1 cellular context compared by ENCODE assay signal in genomic region chr3:114879059-114880031, GRCh38.
A peak's percentile ranks its signal among the peaks of the same experiment; 100 is the strongest.
TF ChIP-seq lines count a peak whose summit lies in the region.

No MANE protein-coding gene starts in this region.

TF ChIP-seq in GM12878, 131 proteins besides CTCF, POLR2A, EP300 and RAD21 (continued from another document):
- TF ChIP-seq, protein P1, sequence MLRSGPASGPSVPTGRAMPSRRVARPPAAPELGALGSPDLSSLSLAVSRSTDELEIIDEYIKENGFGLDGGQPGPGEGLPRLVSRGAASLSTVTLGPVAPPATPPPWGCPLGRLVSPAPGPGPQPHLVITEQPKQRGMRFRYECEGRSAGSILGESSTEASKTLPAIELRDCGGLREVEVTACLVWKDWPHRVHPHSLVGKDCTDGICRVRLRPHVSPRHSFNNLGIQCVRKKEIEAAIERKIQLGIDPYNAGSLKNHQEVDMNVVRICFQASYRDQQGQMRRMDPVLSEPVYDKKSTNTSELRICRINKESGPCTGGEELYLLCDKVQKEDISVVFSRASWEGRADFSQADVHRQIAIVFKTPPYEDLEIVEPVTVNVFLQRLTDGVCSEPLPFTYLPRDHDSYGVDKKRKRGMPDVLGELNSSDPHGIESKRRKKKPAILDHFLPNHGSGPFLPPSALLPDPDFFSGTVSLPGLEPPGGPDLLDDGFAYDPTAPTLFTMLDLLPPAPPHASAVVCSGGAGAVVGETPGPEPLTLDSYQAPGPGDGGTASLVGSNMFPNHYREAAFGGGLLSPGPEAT (IDR thresholded peaks at IDR 0.05; ENCODE audit: low read depth) = peak; percentile 28; the same call in 1 of the 2 replicates
- no peak for TF ChIP-seq NRF1 (conservative IDR thresholded peaks at IDR 0.05; ENCODE audit: low read depth, low read length)
- peak; percentile 83 for TF ChIP-seq MTA2 (IDR thresholded peaks at IDR 0.05; ENCODE audit: low read depth)
- TF ChIP-seq IRF4 (IDR thresholded peaks at IDR 0.05; ENCODE audit: low read depth, low read length) = peak; percentile 95
- TF ChIP-seq SUZ12 (IDR thresholded peaks at IDR 0.05; ENCODE audit: unreplicated experiment) = no peak
- TF ChIP-seq CUX1 (IDR thresholded peaks at IDR 0.05; ENCODE audit: insufficient replicate concordance, low read depth, low read length) = no peak
- TF ChIP-seq EZH2 (IDR thresholded peaks at IDR 0.05; ENCODE audit: borderline replicate concordance, control insufficient read depth, low read depth, low read length) = no peak
- TF ChIP-seq ZSCAN29 (IDR thresholded peaks at IDR 0.05) = no peak
- no peak for TF ChIP-seq PAX8 (IDR thresholded peaks at IDR 0.05)
- TF ChIP-seq DPF2 (IDR thresholded peaks at IDR 0.05) = no peak
- TF ChIP-seq ASH2L (IDR thresholded peaks at IDR 0.05; ENCODE audit: borderline replicate concordance, low read depth) = no peak
- TF ChIP-seq BRCA1 (IDR thresholded peaks at IDR 0.05; ENCODE audit: low read depth, low read length) = no peak
- TF ChIP-seq ZNF622 (IDR thresholded peaks at IDR 0.05) = no peak
- peak; percentile 60 for TF ChIP-seq MEF2B (IDR thresholded peaks at IDR 0.05; ENCODE audit: partially characterized antibody, poor library complexity, severe bottlenecking)
- TF ChIP-seq, protein P2, sequence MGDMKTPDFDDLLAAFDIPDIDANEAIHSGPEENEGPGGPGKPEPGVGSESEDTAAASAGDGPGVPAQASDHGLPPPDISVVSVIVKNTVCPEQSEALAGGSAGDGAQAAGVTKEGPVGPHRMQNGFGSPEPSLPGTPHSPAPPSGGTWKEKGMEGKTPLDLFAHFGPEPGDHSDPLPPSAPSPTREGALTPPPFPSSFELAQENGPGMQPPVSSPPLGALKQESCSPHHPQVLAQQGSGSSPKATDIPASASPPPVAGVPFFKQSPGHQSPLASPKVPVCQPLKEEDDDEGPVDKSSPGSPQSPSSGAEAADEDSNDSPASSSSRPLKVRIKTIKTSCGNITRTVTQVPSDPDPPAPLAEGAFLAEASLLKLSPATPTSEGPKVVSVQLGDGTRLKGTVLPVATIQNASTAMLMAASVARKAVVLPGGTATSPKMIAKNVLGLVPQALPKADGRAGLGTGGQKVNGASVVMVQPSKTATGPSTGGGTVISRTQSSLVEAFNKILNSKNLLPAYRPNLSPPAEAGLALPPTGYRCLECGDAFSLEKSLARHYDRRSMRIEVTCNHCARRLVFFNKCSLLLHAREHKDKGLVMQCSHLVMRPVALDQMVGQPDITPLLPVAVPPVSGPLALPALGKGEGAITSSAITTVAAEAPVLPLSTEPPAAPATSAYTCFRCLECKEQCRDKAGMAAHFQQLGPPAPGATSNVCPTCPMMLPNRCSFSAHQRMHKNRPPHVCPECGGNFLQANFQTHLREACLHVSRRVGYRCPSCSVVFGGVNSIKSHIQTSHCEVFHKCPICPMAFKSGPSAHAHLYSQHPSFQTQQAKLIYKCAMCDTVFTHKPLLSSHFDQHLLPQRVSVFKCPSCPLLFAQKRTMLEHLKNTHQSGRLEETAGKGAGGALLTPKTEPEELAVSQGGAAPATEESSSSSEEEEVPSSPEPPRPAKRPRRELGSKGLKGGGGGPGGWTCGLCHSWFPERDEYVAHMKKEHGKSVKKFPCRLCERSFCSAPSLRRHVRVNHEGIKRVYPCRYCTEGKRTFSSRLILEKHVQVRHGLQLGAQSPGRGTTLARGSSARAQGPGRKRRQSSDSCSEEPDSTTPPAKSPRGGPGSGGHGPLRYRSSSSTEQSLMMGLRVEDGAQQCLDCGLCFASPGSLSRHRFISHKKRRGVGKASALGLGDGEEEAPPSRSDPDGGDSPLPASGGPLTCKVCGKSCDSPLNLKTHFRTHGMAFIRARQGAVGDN (IDR thresholded peaks at IDR 0.05) = no peak
- no peak for TF ChIP-seq BCLAF1 (IDR thresholded peaks at IDR 0.05)
- TF ChIP-seq SIN3A (IDR thresholded peaks at IDR 0.05; ENCODE audit: low read depth, low read length) = no peak
- TF ChIP-seq TCF12 (IDR thresholded peaks at IDR 0.05; ENCODE audit: low read depth, low read length) = no peak
- peak; percentile 72 for TF ChIP-seq PAX5 (IDR thresholded peaks at IDR 0.05; ENCODE audit: borderline replicate concordance, low read depth, low read length)
- TF ChIP-seq, protein P3, sequence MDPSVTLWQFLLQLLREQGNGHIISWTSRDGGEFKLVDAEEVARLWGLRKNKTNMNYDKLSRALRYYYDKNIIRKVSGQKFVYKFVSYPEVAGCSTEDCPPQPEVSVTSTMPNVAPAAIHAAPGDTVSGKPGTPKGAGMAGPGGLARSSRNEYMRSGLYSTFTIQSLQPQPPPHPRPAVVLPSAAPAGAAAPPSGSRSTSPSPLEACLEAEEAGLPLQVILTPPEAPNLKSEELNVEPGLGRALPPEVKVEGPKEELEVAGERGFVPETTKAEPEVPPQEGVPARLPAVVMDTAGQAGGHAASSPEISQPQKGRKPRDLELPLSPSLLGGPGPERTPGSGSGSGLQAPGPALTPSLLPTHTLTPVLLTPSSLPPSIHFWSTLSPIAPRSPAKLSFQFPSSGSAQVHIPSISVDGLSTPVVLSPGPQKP (IDR thresholded peaks at IDR 0.05; ENCODE audit: low read depth, low read length) = no peak
- TF ChIP-seq KDM1A (IDR thresholded peaks at IDR 0.05; ENCODE audit: borderline replicate concordance) = no peak
- peak; percentile 47; the same call in 1 of the 2 replicates for TF ChIP-seq JUND (IDR thresholded peaks at IDR 0.05; ENCODE audit: low read depth, low read length)
- no peak for TF ChIP-seq LARP7 (IDR thresholded peaks at IDR 0.05)
- TF ChIP-seq, protein P4, sequence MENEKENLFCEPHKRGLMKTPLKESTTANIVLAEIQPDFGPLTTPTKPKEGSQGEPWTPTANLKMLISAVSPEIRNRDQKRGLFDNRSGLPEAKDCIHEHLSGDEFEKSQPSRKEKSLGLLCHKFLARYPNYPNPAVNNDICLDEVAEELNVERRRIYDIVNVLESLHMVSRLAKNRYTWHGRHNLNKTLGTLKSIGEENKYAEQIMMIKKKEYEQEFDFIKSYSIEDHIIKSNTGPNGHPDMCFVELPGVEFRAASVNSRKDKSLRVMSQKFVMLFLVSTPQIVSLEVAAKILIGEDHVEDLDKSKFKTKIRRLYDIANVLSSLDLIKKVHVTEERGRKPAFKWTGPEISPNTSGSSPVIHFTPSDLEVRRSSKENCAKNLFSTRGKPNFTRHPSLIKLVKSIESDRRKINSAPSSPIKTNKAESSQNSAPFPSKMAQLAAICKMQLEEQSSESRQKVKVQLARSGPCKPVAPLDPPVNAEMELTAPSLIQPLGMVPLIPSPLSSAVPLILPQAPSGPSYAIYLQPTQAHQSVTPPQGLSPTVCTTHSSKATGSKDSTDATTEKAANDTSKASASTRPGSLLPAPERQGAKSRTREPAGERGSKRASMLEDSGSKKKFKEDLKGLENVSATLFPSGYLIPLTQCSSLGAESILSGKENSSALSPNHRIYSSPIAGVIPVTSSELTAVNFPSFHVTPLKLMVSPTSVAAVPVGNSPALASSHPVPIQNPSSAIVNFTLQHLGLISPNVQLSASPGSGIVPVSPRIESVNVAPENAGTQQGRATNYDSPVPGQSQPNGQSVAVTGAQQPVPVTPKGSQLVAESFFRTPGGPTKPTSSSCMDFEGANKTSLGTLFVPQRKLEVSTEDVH (IDR thresholded peaks at IDR 0.05; ENCODE audit: low read depth, partially characterized antibody) = no peak
- TF ChIP-seq EGR1 (IDR thresholded peaks at IDR 0.05; ENCODE audit: borderline replicate concordance in 1 of 2, low read depth in 2 of 2, low read length in 2 of 2) = no peak
- TF ChIP-seq, protein P5, sequence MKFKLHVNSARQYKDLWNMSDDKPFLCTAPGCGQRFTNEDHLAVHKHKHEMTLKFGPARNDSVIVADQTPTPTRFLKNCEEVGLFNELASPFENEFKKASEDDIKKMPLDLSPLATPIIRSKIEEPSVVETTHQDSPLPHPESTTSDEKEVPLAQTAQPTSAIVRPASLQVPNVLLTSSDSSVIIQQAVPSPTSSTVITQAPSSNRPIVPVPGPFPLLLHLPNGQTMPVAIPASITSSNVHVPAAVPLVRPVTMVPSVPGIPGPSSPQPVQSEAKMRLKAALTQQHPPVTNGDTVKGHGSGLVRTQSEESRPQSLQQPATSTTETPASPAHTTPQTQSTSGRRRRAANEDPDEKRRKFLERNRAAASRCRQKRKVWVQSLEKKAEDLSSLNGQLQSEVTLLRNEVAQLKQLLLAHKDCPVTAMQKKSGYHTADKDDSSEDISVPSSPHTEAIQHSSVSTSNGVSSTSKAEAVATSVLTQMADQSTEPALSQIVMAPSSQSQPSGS (IDR thresholded peaks at IDR 0.05; ENCODE audit: low read length) = peak; percentile 89
- no peak for TF ChIP-seq PML (IDR thresholded peaks at IDR 0.05; ENCODE audit: low read length)
- TF ChIP-seq, protein P6, sequence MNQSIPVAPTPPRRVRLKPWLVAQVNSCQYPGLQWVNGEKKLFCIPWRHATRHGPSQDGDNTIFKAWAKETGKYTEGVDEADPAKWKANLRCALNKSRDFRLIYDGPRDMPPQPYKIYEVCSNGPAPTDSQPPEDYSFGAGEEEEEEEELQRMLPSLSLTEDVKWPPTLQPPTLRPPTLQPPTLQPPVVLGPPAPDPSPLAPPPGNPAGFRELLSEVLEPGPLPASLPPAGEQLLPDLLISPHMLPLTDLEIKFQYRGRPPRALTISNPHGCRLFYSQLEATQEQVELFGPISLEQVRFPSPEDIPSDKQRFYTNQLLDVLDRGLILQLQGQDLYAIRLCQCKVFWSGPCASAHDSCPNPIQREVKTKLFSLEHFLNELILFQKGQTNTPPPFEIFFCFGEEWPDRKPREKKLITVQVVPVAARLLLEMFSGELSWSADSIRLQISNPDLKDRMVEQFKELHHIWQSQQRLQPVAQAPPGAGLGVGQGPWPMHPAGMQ (IDR thresholded peaks at IDR 0.05; ENCODE audit: borderline replicate concordance) = no peak
- peak in 1 of 2 experiments; percentile 75; a peak in 2 of 4 replicates for TF ChIP-seq SRF (IDR thresholded peaks at IDR 0.05; ENCODE audit: low read depth in 2 of 2, low read length in 2 of 2)
- TF ChIP-seq CEBPB (IDR thresholded peaks at IDR 0.05; ENCODE audit: borderline replicate concordance in 1 of 2, low read depth in 2 of 2, low read length in 2 of 2) = peak in 1 of 2 experiments; percentile 86; a peak in 2 of 4 replicates
- TF ChIP-seq, protein P7, sequence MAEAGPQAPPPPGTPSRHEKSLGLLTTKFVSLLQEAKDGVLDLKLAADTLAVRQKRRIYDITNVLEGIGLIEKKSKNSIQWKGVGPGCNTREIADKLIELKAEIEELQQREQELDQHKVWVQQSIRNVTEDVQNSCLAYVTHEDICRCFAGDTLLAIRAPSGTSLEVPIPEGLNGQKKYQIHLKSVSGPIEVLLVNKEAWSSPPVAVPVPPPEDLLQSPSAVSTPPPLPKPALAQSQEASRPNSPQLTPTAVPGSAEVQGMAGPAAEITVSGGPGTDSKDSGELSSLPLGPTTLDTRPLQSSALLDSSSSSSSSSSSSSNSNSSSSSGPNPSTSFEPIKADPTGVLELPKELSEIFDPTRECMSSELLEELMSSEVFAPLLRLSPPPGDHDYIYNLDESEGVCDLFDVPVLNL (IDR thresholded peaks at IDR 0.05; ENCODE audit: low read depth, low read length) = no peak
- TF ChIP-seq CHD4 (IDR thresholded peaks at IDR 0.05) = no peak
- TF ChIP-seq SUPT20H (IDR thresholded peaks at IDR 0.05; ENCODE audit: borderline replicate concordance, control insufficient read depth, low read depth, low read length) = no peak
- TF ChIP-seq JUNB (IDR thresholded peaks at IDR 0.05) = peak; percentile 100
- peak; percentile 96 for TF ChIP-seq MEF2A (IDR thresholded peaks at IDR 0.05; ENCODE audit: insufficient read depth, low read depth, low read length)
- peak; percentile 67; the same call in 1 of the 2 replicates for TF ChIP-seq TCF7 (IDR thresholded peaks at IDR 0.05; ENCODE audit: borderline replicate concordance)
